Comparison of ENCODE assay signal across 10 cellular contexts in the genomic region with DNA sequence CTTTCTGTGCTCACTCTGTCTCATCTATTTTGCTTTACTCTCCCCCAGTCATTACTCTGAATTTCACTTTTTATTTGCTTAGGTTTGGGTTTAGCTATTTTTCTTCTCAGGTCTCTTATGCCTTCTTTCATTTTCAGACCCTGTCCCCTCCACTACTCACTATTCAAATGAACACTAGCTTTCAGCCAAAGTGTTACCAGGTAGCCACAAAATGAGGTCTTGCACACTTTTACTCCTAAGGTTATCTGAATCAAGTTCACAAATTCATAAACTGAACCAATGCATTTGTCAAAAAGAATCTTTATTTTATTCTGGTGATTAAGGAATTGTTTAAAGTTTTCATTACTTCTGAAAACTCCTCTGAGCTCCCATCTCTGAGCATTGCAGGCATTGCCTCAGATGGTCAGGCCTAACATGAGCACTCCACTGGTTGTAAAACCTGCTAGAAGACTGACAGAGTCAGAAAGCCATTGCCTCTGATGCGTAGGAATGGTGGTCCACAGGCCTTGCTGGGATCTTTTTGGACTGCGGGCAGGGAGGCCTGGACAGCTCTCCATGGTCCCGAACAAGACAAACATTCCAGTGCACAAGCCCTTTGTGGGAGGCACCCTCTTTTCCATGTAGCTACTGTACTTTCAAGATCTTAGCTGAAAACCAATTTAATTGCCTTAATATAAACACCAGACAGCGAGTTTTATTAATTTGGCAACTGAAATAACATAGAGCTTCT. TPM values are rescaled to one million over a fixed set of nuclear protein-coding genes. Genes with fewer than 3 reads are reported as not detected.
DNase-seq lines count a peak whose midpoint lies in the region; ATAC-seq and TF ChIP-seq lines count a peak whose summit lies in the region.
"Had no signal": no experiment of that assay in that cellular context is flagged by ENCODE, and none has a peak within 500 bp of the region (broad histone marks: within the 10 kb centered on the region; RNA-seq: fewer than 3 reads in every experiment).

No MANE protein-coding gene starts in this region.

- H3K27ac ChIP-seq in osteoblast (ENCODE audit: low read depth, low read length), result peak overlapping the region; percentile 86
- H3K27ac ChIP-seq in SJCRH30, result no peak overlapping the region; the same call in 1 of the 2 replicates
- H3K27ac ChIP-seq: colonic mucosa, neutrophil had no signal

- peaks cover 2% of the 10 kb centered on the region for H4K20me1 ChIP-seq in osteoblast (ENCODE audit: insufficient read depth, low read length)

- DNase-seq in T-helper 17 cell (no peak), osteoblast (ENCODE audit: insufficient read length, low spot score, missing footprints) (no peak), NCI-H510A (lab: John Stamatoyannopoulos, UW) (no peak), SJCRH30 (no peak), kidney tubule cell (ENCODE audit: low spot score) (no peak), NOMO-1 (lab: John Stamatoyannopoulos, UW; ENCODE audit: unreplicated experiment in 2 of 2) (no peak)
- DNase-seq: colonic mucosa had no signal

- H3K27me3 ChIP-seq in osteoblast (ENCODE audit: insufficient read depth, low read length), result no peaks in the 10 kb centered on the region
- no peaks in the 10 kb centered on the region for H3K27me3 ChIP-seq in SJCRH30
- H3K27me3 ChIP-seq: colonic mucosa, neutrophil had no signal

- TF ChIP-seq CTCF in osteoblast (IDR thresholded peaks at IDR 0.05; ENCODE audit: extremely low read depth, low read depth, low read length), result no peak

- peak overlapping the region; percentile 85 for H3K4me3 Mint-ChIP-seq in T-helper 17 cell

- H3K36me3 ChIP-seq in osteoblast (ENCODE audit: insufficient read depth, low read length) (peaks cover 6% of the 10 kb centered on the region), SJCRH30 (peaks cover 7% of the 10 kb centered on the region)
- H3K36me3 ChIP-seq: colonic mucosa, neutrophil had no signal

- H3K79me2 ChIP-seq in osteoblast (ENCODE audit: insufficient read depth, low read length), result peaks cover 59% of the 10 kb centered on the region

- no peak overlapping the region for H3K4me3 ChIP-seq in osteoblast (ENCODE audit: insufficient read depth, low read length)
- no peak overlapping the region for H3K4me3 ChIP-seq in SJCRH30
- H3K4me3 ChIP-seq: colonic mucosa had no signal

- ATAC-seq in GM18870 (IDR thresholded peaks at IDR 0.05; ENCODE audit: unreplicated experiment) (peak; percentile 94), HG02623 (IDR thresholded peaks at IDR 0.05; ENCODE audit: unreplicated experiment) (peak; percentile 85), T-helper 17 cell (peak; percentile 32)

- peaks cover 30% of the 10 kb centered on the region for H3K4me1 ChIP-seq in osteoblast (ENCODE audit: insufficient read depth, low read length)
- H3K4me1 ChIP-seq in SJCRH30, result peaks cover 23% of the 10 kb centered on the region
- H3K4me1 ChIP-seq: colonic mucosa had no signal

- peaks cover 57% of the 10 kb centered on the region for H3K4me1 Mint-ChIP-seq in T-helper 17 cell

- H3K36me3 Mint-ChIP-seq in T-helper 17 cell (ENCODE audit: low read depth), result peaks cover 3% of the 10 kb centered on the region

- H3K4me2 ChIP-seq in osteoblast (ENCODE audit: insufficient read depth, low read length), result peak overlapping the region; percentile 65

- H3K9me3 ChIP-seq in T-helper 17 cell (ENCODE audit: control insufficient read depth, low read length, poor library complexity, severe bottlenecking) (no peaks in the 10 kb centered on the region), osteoblast (ENCODE audit: low read depth, low read length) (no peaks in the 10 kb centered on the region), SJCRH30 (replicated peaks) (no peaks in the 10 kb centered on the region)
- H3K9me3 ChIP-seq: colonic mucosa, neutrophil had no signal

- H3K27ac Mint-ChIP-seq in T-helper 17 cell, result peak overlapping the region; percentile 97

- H3K27me3 Mint-ChIP-seq in T-helper 17 cell, result no peaks in the 10 kb centered on the region

- no peak overlapping the region for H2AFZ ChIP-seq in osteoblast (ENCODE audit: low read length)

RNA-seq across cellular contexts. Expression of a gene that starts 48.5 kb away (rescaled TPM):
- total RNA-seq in T-helper 17 cell (100 to 1,000 TPM; 455 to 472 TPM), osteoblast (104 and 106 TPM in 2 replicates)
- total RNA-seq in SJCRH30 (2014; rRNA removed; shearing (Covaris generic)), result 57.1 and 67.1 TPM in 2 replicates

Comparison
In these comparisons a context has a peak if more than half of its experiments do, and no peak if none do; other contexts are left out.
1. ATAC-seq: peak in every context shown above with its lines; median percentile 94 in GM18870; 85 in HG02623; 32 in T-helper 17 cell.